14 cellular contexts compared by ENCODE assay signal in the genomic region with DNA sequence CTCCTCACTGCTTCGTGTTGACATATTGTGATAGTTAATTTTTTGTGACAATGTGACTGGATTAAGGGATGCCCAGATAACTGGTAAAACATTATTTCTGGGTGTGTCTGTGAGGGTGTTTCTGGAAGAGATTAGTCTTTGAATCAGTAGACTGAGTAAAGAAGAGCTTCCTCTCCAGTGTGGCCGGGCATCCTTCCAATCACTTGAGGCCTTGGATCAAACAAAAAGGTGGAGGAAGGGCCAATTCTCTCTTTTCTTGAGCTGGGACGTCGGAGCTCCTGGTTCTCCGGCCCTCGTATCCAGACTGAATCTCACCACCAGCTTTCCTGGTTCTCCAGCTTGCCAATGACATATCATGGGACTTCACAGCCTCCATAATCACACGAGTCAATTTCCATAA.
"Had no signal": no experiment of that assay in that cellular context is flagged by ENCODE, and none has a peak within 500 bp of the region (broad histone marks: within the 10 kb centered on the region; RNA-seq: fewer than 3 reads in every experiment).

No MANE protein-coding gene starts in this region.

- H3K9me3 Mint-ChIP-seq: activated naive CD4-positive, alpha-beta T cell treated with anti-CD3 and anti-CD28 coated beads, Interleukin-2, amount 50 U/mL, for 24 hours had no signal

- FAIRE-seq: astrocyte had no signal

- H3K27me3 Mint-ChIP-seq: activated naive CD4-positive, alpha-beta T cell treated with anti-CD3 and anti-CD28 coated beads, Interleukin-2, amount 50 U/mL, for 24 hours; memory B cell had no signal

- DNase-seq: activated CD4-positive, alpha-beta T cell treated with anti-CD3 and anti-CD28 coated beads, Interleukin-2, amount 50 U/mL, for 1 hour; activated effector memory CD4-positive, alpha-beta T cell treated with anti-CD3 and anti-CD28 coated beads, Interleukin-2, amount 50 U/mL, for 16 hours; activated T-cell treated with anti-CD3 and anti-CD28 coated beads for 4 hours; cerebellar nuclear complex; cortex of kidney; effector CD4-positive, alpha-beta T cell; stimulated activated CD4-positive, alpha-beta T cell treated with anti-CD3 and anti-CD28 coated beads, Interleukin-4, amount 100 ng/mL, for 1 hour; T-helper 9 cell; upper lobe of right lung had no signal

- ATAC-seq: esophagus mucosa, sciatic nerve, upper lobe of right lung had no signal

- H3K4me3 Mint-ChIP-seq: activated naive CD4-positive, alpha-beta T cell treated with anti-CD3 and anti-CD28 coated beads, Interleukin-2, amount 50 U/mL, for 24 hours had no signal
